In genomic region chr1:20100632-20101355, GRCh38 we compare ENCODE assay signal across 8 cellular contexts. TPM values are rescaled to one million over a fixed set of nuclear protein-coding genes. Genes with fewer than 3 reads are reported as not detected.
DNase-seq lines count a peak whose midpoint lies in the region; ATAC-seq, FAIRE-seq and TF ChIP-seq lines count a peak whose summit lies in the region.

No MANE protein-coding gene starts in this region.

- H3K23ac ChIP-seq in IMR-90 (ENCODE audit: low read depth, low read length) = no peak overlapping the region

- H3K4me3 ChIP-seq in IMR-90 (ENCODE audit: insufficient read depth, low read depth, low read length) = no peak overlapping the region
- no peak overlapping the region for H3K4me3 ChIP-seq in colonic mucosa
- no peak overlapping the region for H3K4me3 ChIP-seq in HepG2 (replicated peaks in 1 of 3; ENCODE audit: insufficient read depth in 1 of 3, low read depth in 2 of 3, low read length in 3 of 3)

- no peak overlapping the region for H4K5ac ChIP-seq in IMR-90 (ENCODE audit: low read depth, low read length)

- H3K56ac ChIP-seq in IMR-90 (ENCODE audit: extremely low read depth, insufficient read depth, low read length) = no peak overlapping the region

- TF ChIP-seq EP300 in HepG2 (IDR thresholded peaks at IDR 0.05; ENCODE audit: low read depth in 2 of 2, low read length in 2 of 2) (no peak), HepG2 (CRISPR knock-in tag; IDR thresholded peaks at IDR 0.05; ENCODE audit: borderline replicate concordance) (no peak)

- dilution Hi-C loops in IMR-90 (cut with HindIII; ENCODE audit: low sequenced_read_pairs, unreplicated experiment) = no loop called here

- H2AFZ ChIP-seq in IMR-90 (replicated peaks; ENCODE audit: low read length, poor library complexity) = peak overlapping the region; percentile 72
- H2AFZ ChIP-seq in HepG2 (ENCODE audit: low read length) = no peak overlapping the region

- no peaks in the 10 kb centered on the region for H3K79me2 ChIP-seq in HepG2 (ENCODE audit: insufficient read depth, low read length)

- no peak overlapping the region for H4K91ac ChIP-seq in IMR-90 (ENCODE audit: insufficient read depth, low read depth, low read length)

- H2BK5ac ChIP-seq in IMR-90 (ENCODE audit: low read depth, low read length, poor library complexity, severe bottlenecking) = no peak overlapping the region

- no peaks in the 10 kb centered on the region for H3K79me1 ChIP-seq in IMR-90 (ENCODE audit: low read depth in 1 of 2, low read length in 2 of 2)

- no peaks in the 10 kb centered on the region; the same call in 1 of the 2 replicates for H3K9me1 ChIP-seq in IMR-90 (ENCODE audit: insufficient read depth, low read length)

- H4K8ac ChIP-seq in IMR-90 (ENCODE audit: low read depth in 2 of 2, low read length in 2 of 2) = no peak overlapping the region

- no peak overlapping the region for H2BK15ac ChIP-seq in IMR-90 (ENCODE audit: low read depth, low read length)

- no peak overlapping the region for H2BK120ac ChIP-seq in IMR-90 (ENCODE audit: low read depth, low read length)

- 38% methylated on average over 8 of the region's 14 CpGs; no CpG with 5 or more reads in 1 of the 2 experiments for WGBS in IMR-90 (ENCODE audit: extremely low coverage in 2 of 2, insufficient read length in 1 of 2), 2 experiments
- WGBS in HepG2 (ENCODE audit: low lambda C conversion rate) = 4% methylated on average over 6 of the region's 14 CpGs

- H2AK9ac ChIP-seq in IMR-90 (replicated peaks; ENCODE audit: low read depth, low read length, poor library complexity) = no peak overlapping the region

- H3K4me1 ChIP-seq in IMR-90 (ENCODE audit: control insufficient read depth, insufficient read depth, low read length) (peaks cover 3% of the 10 kb centered on the region), colonic mucosa (no peaks in the 10 kb centered on the region), HepG2 (ENCODE audit: insufficient read depth, low read length) (no peaks in the 10 kb centered on the region)

- H3K9ac ChIP-seq in IMR-90 (ENCODE audit: low read depth, low read length) (no peak overlapping the region), colonic mucosa (ENCODE audit: low read depth in 2 of 2, low read length in 2 of 2) (no peak overlapping the region), HepG2 (ENCODE audit: insufficient read depth, low read depth, low read length) (no peak overlapping the region)

- intact Hi-C loops in IMR-90 (cut with micrococcal nuclease) (loop anchor here (1.0 kb wide), 4 partner anchors 52 to 393 kb away; no protein-coding TSS in a partner anchor), colonic mucosa (cut with DNase I) (loop anchor here (5.0 kb wide), 1 partner anchor 52 kb away; no protein-coding TSS in a partner anchor), HepG2 (cut with micrococcal nuclease; ENCODE audit: unreplicated experiment) (loop anchor here (2.0 kb wide), 1 partner anchor 44 kb away; no protein-coding TSS in a partner anchor)

- DNase-seq in EH (ENCODE audit: low read depth) (peak; percentile 45), IMR-90 (peak; percentile 48), SKM-1 treated with dmso at 0.1 percent for 144 hours (lab: John Stamatoyannopoulos, UW; ENCODE audit: unreplicated experiment) (peak; percentile 60), colonic mucosa (peak; percentile 49), HepG2 (ENCODE audit: low spot score) (peak; percentile 48), stromal cell of bone marrow (ENCODE audit: low read depth) (peak; percentile 45)

- POLR2A ChIA-PET in IMR-90 (lab: Charles Lee; ENCODE audit: unreplicated experiment) (no interaction called here), HepG2 (lab: Yijun Ruan, JAX) (no interaction called here)

- TF ChIP-seq CTCF in IMR-90 (conservative IDR thresholded peaks at IDR 0.05; ENCODE audit: low read depth, low read length) (peak; percentile 54), colonic mucosa (IDR thresholded peaks at IDR 0.05) (peak; percentile 83), HepG2 (CRISPR knock-in tag; IDR thresholded peaks at IDR 0.05) (peak; percentile 77)

- H3K27me3 ChIP-seq in IMR-90 (ENCODE audit: control insufficient read depth, insufficient read depth, low read length) (peaks cover 22% of the 10 kb centered on the region), colonic mucosa (no peaks in the 10 kb centered on the region), HepG2 (ENCODE audit: control insufficient read depth in 1 of 2, insufficient read depth in 2 of 2, low read length in 2 of 2) (0 out of 5 replicates have a peak, but pooled peaks cover 0 to 4% of the 10 kb centered on the region in 2 experiments)

- H3K4ac ChIP-seq in IMR-90 (ENCODE audit: low read depth, low read length) = no peak overlapping the region

- BruUV-seq in IMR-90 (replicated peaks; lab: Mats Ljungman, UMichigan) (no TSS peak), HepG2 (replicated peaks; lab: Mats Ljungman, UMichigan) (no TSS peak)

- H2AK5ac ChIP-seq in IMR-90 (ENCODE audit: low read depth, low read length) = no peak overlapping the region

- in situ Hi-C loops in IMR-90 (cut with MboI; ENCODE audit: low sequenced_read_pairs) (no loop called here), HepG2 (cut with HindIII; ENCODE audit: extremely low pct_ligation_motif_present, low pct_unique_long_range_greater_than_20kb) (no loop called here)

- H3K4me2 ChIP-seq in IMR-90 (ENCODE audit: low read depth, low read length) = no peak overlapping the region
- no peak overlapping the region for H3K4me2 ChIP-seq in HepG2 (ENCODE audit: low read depth, low read length)

- peak; percentile 59 for TF ChIP-seq RAD21 in IMR-90 (IDR thresholded peaks at IDR 0.05; ENCODE audit: low read length)
- TF ChIP-seq RAD21 in HepG2 (CRISPR knock-in tag; IDR thresholded peaks at IDR 0.05) = peak; percentile 71

- TF ChIP-seq POLR2A in IMR-90 (IDR thresholded peaks at IDR 0.05; ENCODE audit: low read depth, low read length) (no peak), HepG2 (IDR thresholded peaks at IDR 0.05; ENCODE audit: insufficient read depth in 1 of 2, low read depth in 2 of 2, low read length in 2 of 2) (no peak)

- peak; percentile 67 for FAIRE-seq in HepG2 (lab: Jason Lieb, UNC)

- H4K20me1 ChIP-seq in IMR-90 (ENCODE audit: insufficient read depth, low read length) = no peaks in the 10 kb centered on the region
- H4K20me1 ChIP-seq in HepG2 (ENCODE audit: insufficient read depth, low read length) = no peaks in the 10 kb centered on the region

- H3K9me3 ChIP-seq in IMR-90 (ENCODE audit: control insufficient read depth, insufficient read depth, low read length) (no peaks in the 10 kb centered on the region), colonic mucosa (no peaks in the 10 kb centered on the region), HepG2 (ENCODE audit: low read length) (peaks cover 13% of the 10 kb centered on the region)

- H3K18ac ChIP-seq in IMR-90 (ENCODE audit: low read depth, low read length) = no peak overlapping the region

- H3K14ac ChIP-seq in IMR-90 (replicated peaks; ENCODE audit: low read depth, low read length) = no peak overlapping the region

- H2BK20ac ChIP-seq in IMR-90 (ENCODE audit: low read depth, low read length) = no peak overlapping the region

- H3K27ac ChIP-seq in IMR-90 (ENCODE audit: insufficient read depth, low read length) = no peak overlapping the region
- no peak overlapping the region for H3K27ac ChIP-seq in colonic mucosa
- no peak overlapping the region for H3K27ac ChIP-seq in HepG2 (ENCODE audit: extremely low read length, insufficient read depth, low read length)

- CTCF ChIA-PET in IMR-90 (lab: Yijun Ruan, JAX) (no interaction called here), HepG2 (lab: Yijun Ruan, JAX; ENCODE audit: low intra/inter-chr PET ratio, low total read pairs) (interaction anchor here (1.1 to 1.2 kb wide), 2 partner anchors 95 to 183 kb away, joined by 4 to 5 read pairs; no protein-coding TSS in a partner anchor)

- ATAC-seq in IMR-90 (ENCODE audit: low read depth) = peak; percentile 95
- peak; percentile 94 for ATAC-seq in HepG2
- ATAC-seq in GM18909 (IDR thresholded peaks at IDR 0.05; ENCODE audit: poor library complexity, unreplicated experiment) = no peak
- no peak for ATAC-seq in GM19328 (IDR thresholded peaks at IDR 0.05; ENCODE audit: unreplicated experiment)

- no peaks in the 10 kb centered on the region for H3K36me3 ChIP-seq in IMR-90 (ENCODE audit: control insufficient read depth, insufficient read depth, low read length)
- H3K36me3 ChIP-seq in colonic mucosa = no peaks in the 10 kb centered on the region
- no peaks in the 10 kb centered on the region for H3K36me3 ChIP-seq in HepG2 (replicated peaks in 1 of 2; ENCODE audit: control insufficient read depth in 1 of 2, insufficient read depth in 2 of 2, low read length in 2 of 2)

RNA-seq across cellular contexts. Expression of gene PLA2G2D, which starts 18.5 kb away (rescaled TPM):
- total RNA-seq in IMR-90 (2012; rRNA removed) (not detected in 2 replicates), colonic mucosa (under 1 TPM; 0.21 to 0.25 TPM), HepG2 (2016; rRNA removed; fragmentation: Illumina TruSeq; extraction: Trizol) (not detected in 2 replicates)
- polyA plus RNA-seq in IMR-90 (2012; rRNA removed) (not detected in 2 replicates), HepG2 (2011; rRNA removed) (not detected in 2 replicates)
- not detected in 2 replicates for polyA plus RNA-seq in IMR-90 (2012; cell fraction: cytosol; rRNA removed)
- not detected in 2 replicates for polyA plus RNA-seq in IMR-90 (2012; cell fraction: nucleus; rRNA removed; ENCODE audit: low replicate concordance)
- not detected in 2 replicates for total RNA-seq in HepG2 (2016; cell fraction: cytosol; rRNA removed; fragmentation: Illumina TruSeq; extraction: Trizol; ENCODE audit: low read depth)
- not detected in 2 replicates for total RNA-seq in HepG2 (2016; cell fraction: insoluble cytoplasmic fraction; rRNA removed; fragmentation: Illumina TruSeq; extraction: Trizol)
- not detected in 2 replicates for total RNA-seq in HepG2 (2016; cell fraction: membrane; rRNA removed; fragmentation: Illumina TruSeq; extraction: Trizol)
- not detected in 2 replicates for total RNA-seq in HepG2 (2016; cell fraction: nucleus; rRNA removed; fragmentation: Illumina TruSeq; extraction: Trizol)
- not detected in 2 replicates for polyA plus RNA-seq in HepG2 (2011; cell fraction: cytosol; rRNA removed)
- not detected in 2 replicates for polyA plus RNA-seq in HepG2 (2011; cell fraction: nucleus; rRNA removed)
- not detected in 2 replicates for polyA plus RNA-seq in HepG2 (2012)
- not detected in 2 replicates for polyA plus RNA-seq in HepG2 (2016; cell fraction: cytosol; fragmentation: Illumina TruSeq; extraction: Trizol; ENCODE audit: low read depth)
- not detected in 2 replicates for polyA plus RNA-seq in HepG2 (2016; cell fraction: insoluble cytoplasmic fraction; fragmentation: Illumina TruSeq; extraction: Trizol; ENCODE audit: low read depth)
- not detected in 2 replicates for polyA plus RNA-seq in HepG2 (2016; cell fraction: membrane; fragmentation: Illumina TruSeq; extraction: Trizol; ENCODE audit: low read depth)
- not detected in 2 replicates for polyA plus RNA-seq in HepG2 (2016; cell fraction: nucleus; fragmentation: Illumina TruSeq; extraction: Trizol; ENCODE audit: insufficient read depth, low read depth)
- not detected in 2 replicates for polyA minus RNA-seq in HepG2 (2011; rRNA and poly(A)+ RNA removed; ENCODE audit: low replicate concordance)
- not detected in 2 replicates for polyA minus RNA-seq in HepG2 (2011; cell fraction: cytosol; rRNA and poly(A)+ RNA removed)
- polyA minus RNA-seq in HepG2 (2011; cell fraction: nucleus; rRNA and poly(A)+ RNA removed) = not detected in 2 replicates

RNA-seq across cellular contexts. Expression of gene PLA2G5, which starts 30.8 kb away (rescaled TPM):
- total RNA-seq in IMR-90 (2012; rRNA removed) (not detected in 2 replicates), colonic mucosa (1 to 10 TPM in 1 of 2 donors, not detected in 1; 1.8 TPM), HepG2 (2016; rRNA removed; fragmentation: Illumina TruSeq; extraction: Trizol) (not detected in 2 replicates)
- polyA plus RNA-seq in IMR-90 (2012; rRNA removed) (not detected in 2 replicates), HepG2 (2011; rRNA removed) (not detected in 2 replicates)
- 0.07 and 0.15 TPM in 2 replicates for polyA plus RNA-seq in IMR-90 (2012; cell fraction: cytosol; rRNA removed)
- polyA plus RNA-seq in IMR-90 (2012; cell fraction: nucleus; rRNA removed; ENCODE audit: low replicate concordance) = not detected in 2 replicates
- not detected in 2 replicates for total RNA-seq in HepG2 (2016; cell fraction: cytosol; rRNA removed; fragmentation: Illumina TruSeq; extraction: Trizol; ENCODE audit: low read depth)
- total RNA-seq in HepG2 (2016; cell fraction: insoluble cytoplasmic fraction; rRNA removed; fragmentation: Illumina TruSeq; extraction: Trizol) = not detected in 2 replicates
- not detected in 2 replicates for total RNA-seq in HepG2 (2016; cell fraction: membrane; rRNA removed; fragmentation: Illumina TruSeq; extraction: Trizol)
- total RNA-seq in HepG2 (2016; cell fraction: nucleus; rRNA removed; fragmentation: Illumina TruSeq; extraction: Trizol) = not detected in 2 replicates
- 0.06 TPM in 1 of 2 replicates, not detected in the other for polyA plus RNA-seq in HepG2 (2011; cell fraction: cytosol; rRNA removed)
- not detected in 2 replicates for polyA plus RNA-seq in HepG2 (2011; cell fraction: nucleus; rRNA removed)
- polyA plus RNA-seq in HepG2 (2012) = not detected in 2 replicates
- polyA plus RNA-seq in HepG2 (2016; cell fraction: cytosol; fragmentation: Illumina TruSeq; extraction: Trizol; ENCODE audit: low read depth) = not detected in 2 replicates
- polyA plus RNA-seq in HepG2 (2016; cell fraction: insoluble cytoplasmic fraction; fragmentation: Illumina TruSeq; extraction: Trizol; ENCODE audit: low read depth) = not detected in 2 replicates
- not detected in 2 replicates for polyA plus RNA-seq in HepG2 (2016; cell fraction: membrane; fragmentation: Illumina TruSeq; extraction: Trizol; ENCODE audit: low read depth)
- not detected in 2 replicates for polyA plus RNA-seq in HepG2 (2016; cell fraction: nucleus; fragmentation: Illumina TruSeq; extraction: Trizol; ENCODE audit: insufficient read depth, low read depth)
- polyA minus RNA-seq in HepG2 (2011; rRNA and poly(A)+ RNA removed; ENCODE audit: low replicate concordance) = not detected in 2 replicates
- not detected in 2 replicates for polyA minus RNA-seq in HepG2 (2011; cell fraction: cytosol; rRNA and poly(A)+ RNA removed)
- not detected in 2 replicates for polyA minus RNA-seq in HepG2 (2011; cell fraction: nucleus; rRNA and poly(A)+ RNA removed)

RNA-seq across cellular contexts. Expression of gene PLA2G2F, which starts 38.3 kb away (rescaled TPM):
- total RNA-seq in IMR-90 (2012; rRNA removed) (not detected in 2 replicates), colonic mucosa (not detected), HepG2 (2016; rRNA removed; fragmentation: Illumina TruSeq; extraction: Trizol) (not detected in 2 replicates)
- polyA plus RNA-seq in IMR-90 (2012; rRNA removed) (not detected in 2 replicates), HepG2 (2011; rRNA removed) (not detected in 2 replicates)
- not detected in 2 replicates for polyA plus RNA-seq in IMR-90 (2012; cell fraction: cytosol; rRNA removed)
- not detected in 2 replicates for polyA plus RNA-seq in IMR-90 (2012; cell fraction: nucleus; rRNA removed; ENCODE audit: low replicate concordance)
- not detected in 2 replicates for total RNA-seq in HepG2 (2016; cell fraction: cytosol; rRNA removed; fragmentation: Illumina TruSeq; extraction: Trizol; ENCODE audit: low read depth)
- total RNA-seq in HepG2 (2016; cell fraction: insoluble cytoplasmic fraction; rRNA removed; fragmentation: Illumina TruSeq; extraction: Trizol) = not detected in 2 replicates
- total RNA-seq in HepG2 (2016; cell fraction: membrane; rRNA removed; fragmentation: Illumina TruSeq; extraction: Trizol) = not detected in 2 replicates
- total RNA-seq in HepG2 (2016; cell fraction: nucleus; rRNA removed; fragmentation: Illumina TruSeq; extraction: Trizol) = not detected in 2 replicates
- polyA plus RNA-seq in HepG2 (2011; cell fraction: cytosol; rRNA removed) = not detected in 2 replicates
- polyA plus RNA-seq in HepG2 (2011; cell fraction: nucleus; rRNA removed) = 0.06 TPM in 1 of 2 replicates, not detected in the other
- polyA plus RNA-seq in HepG2 (2012) = not detected in 2 replicates
- polyA plus RNA-seq in HepG2 (2016; cell fraction: cytosol; fragmentation: Illumina TruSeq; extraction: Trizol; ENCODE audit: low read depth) = not detected in 2 replicates
- not detected in 2 replicates for polyA plus RNA-seq in HepG2 (2016; cell fraction: insoluble cytoplasmic fraction; fragmentation: Illumina TruSeq; extraction: Trizol; ENCODE audit: low read depth)
- polyA plus RNA-seq in HepG2 (2016; cell fraction: membrane; fragmentation: Illumina TruSeq; extraction: Trizol; ENCODE audit: low read depth) = not detected in 2 replicates
- not detected in 2 replicates for polyA plus RNA-seq in HepG2 (2016; cell fraction: nucleus; fragmentation: Illumina TruSeq; extraction: Trizol; ENCODE audit: insufficient read depth, low read depth)
- polyA minus RNA-seq in HepG2 (2011; rRNA and poly(A)+ RNA removed; ENCODE audit: low replicate concordance) = not detected in 2 replicates
- polyA minus RNA-seq in HepG2 (2011; cell fraction: cytosol; rRNA and poly(A)+ RNA removed) = not detected in 2 replicates
- not detected in 2 replicates for polyA minus RNA-seq in HepG2 (2011; cell fraction: nucleus; rRNA and poly(A)+ RNA removed)

Comparison
In these comparisons a context has a peak if more than half of its experiments do, and no peak if none do; other contexts are left out.
1. ATAC-seq: peak in IMR-90 (single experiment) and HepG2 (single experiment); none in GM18909 (single experiment) and GM19328 (single experiment).
2. Peak in every context shown above with its lines, with median percentiles within 50 percentile points of each other: DNase-seq and CTCF ChIP-seq.